Comparison of ENCODE assay signal across 8 cellular contexts in the genomic region with DNA sequence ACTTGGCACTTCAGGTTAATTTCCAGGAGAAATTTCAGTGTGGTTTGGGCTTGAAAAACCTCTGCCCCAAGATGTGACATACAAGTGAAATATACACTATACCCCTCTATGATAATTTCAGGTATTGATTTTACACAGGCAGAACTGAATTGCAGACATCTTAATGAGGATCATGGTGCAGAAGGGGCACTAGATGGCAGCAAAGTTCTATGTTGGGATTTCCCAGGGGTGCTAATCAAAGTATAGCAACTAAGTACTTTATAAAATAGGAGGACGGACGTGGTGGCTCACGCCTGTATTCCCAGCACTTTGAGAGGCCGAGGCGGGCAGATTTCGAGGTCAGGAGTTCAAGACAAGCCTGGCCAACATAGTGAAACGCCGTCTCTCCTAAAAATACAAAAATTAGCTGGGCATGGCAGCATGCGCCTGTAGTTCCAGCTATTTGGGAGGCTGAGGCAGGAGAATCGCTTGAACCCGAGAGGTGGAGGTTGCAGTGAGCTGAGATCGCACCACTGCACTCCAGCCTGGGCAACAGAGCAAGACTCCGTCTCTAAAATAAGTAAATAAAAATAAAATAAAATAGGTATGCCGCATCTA.
DNase-seq lines count a peak whose midpoint lies in the region; ATAC-seq and TF ChIP-seq lines count a peak whose summit lies in the region.
"Not testable (repeated sequence)": the region's sequence is repeated elsewhere in the genome, so short reads cannot be mapped to it uniquely, and the experiment has no call there.

No MANE protein-coding gene starts in this region.

- H3K9ac ChIP-seq in SK-N-MC (ENCODE audit: insufficient read length): not testable (repeated sequence)

- not testable (repeated sequence) for TF ChIP-seq POLR2A in ovary (IDR thresholded peaks at IDR 0.05); vagina (IDR thresholded peaks at IDR 0.05)

- H3K36me3 ChIP-seq in SK-N-MC (ENCODE audit: insufficient read depth, low read length); ovary; vagina: not testable (repeated sequence)

- H3K27me3 ChIP-seq in ovary, vagina: not testable (repeated sequence)

- H3K9me3 ChIP-seq in SK-N-MC (ENCODE audit: low read depth, low read length); ovary; vagina: not testable (repeated sequence)

- in situ Hi-C loops in GM13976 (cut with MboI; ENCODE audit: low sequenced_read_pairs, unreplicated experiment): loop anchor here (10.0 to 25.0 kb wide), 3 partner anchors 133 to 823 kb away; no protein-coding TSS in a partner anchor

- H3K4me1 ChIP-seq in ovary (ENCODE audit: insufficient read depth); vagina: not testable (repeated sequence)

- DNase-seq in GM13976 (ENCODE audit: low spot score) (peak; percentile 58), NCI-H1092 (lab: John Stamatoyannopoulos, UW) (peak; percentile 67), SK-N-MC (ENCODE audit: low read depth, low spot score) (peak; percentile 47), foreskin melanocyte (peak; percentile 59), ovary (peak in 1 of 5 donors; percentile 23)
- peak; percentile 48 for DNase-seq in activated gamma-delta T cell treated with anti-CD3 and anti-CD28 coated beads, Interleukin-2, amount 50 U/mL, for 16 hours (ENCODE audit: low read depth)
- DNase-seq in vagina (ENCODE audit: extremely low spot score in 2 of 2): not testable (repeated sequence)

- H3K27ac ChIP-seq in SK-N-MC, ovary, vagina: not testable (repeated sequence)

- peak; percentile 86 for ATAC-seq in HG02642 (IDR thresholded peaks at IDR 0.05; ENCODE audit: poor library complexity, unreplicated experiment)

- TF ChIP-seq CTCF in GM13976 (IDR thresholded peaks at IDR 0.05; ENCODE audit: borderline replicate concordance, control extremely low read depth, extremely low read depth, insufficient read depth, missing control alignments): peak; percentile 54
- peak in 2 of 3 donors; percentile 24 to 32 for TF ChIP-seq CTCF in ovary (IDR thresholded peaks at IDR 0.05)
- TF ChIP-seq CTCF in vagina (IDR thresholded peaks at IDR 0.05): peak; percentile 29 to 62 (median 52)

- intact Hi-C loops in ovary (cut with DNase I): loop anchor here in 1 of 4 donors (5.0 kb wide), 1 partner anchor 801 kb away; no protein-coding TSS in a partner anchor
- intact Hi-C loops in vagina (cut with DNase I): not testable (repeated sequence)

- TF ChIP-seq EP300 in ovary (IDR thresholded peaks at IDR 0.05): not testable (repeated sequence)

- not testable (repeated sequence) for H3K4me3 ChIP-seq in SK-N-MC, ovary, vagina

- WGBS in ovary, 3 donors: 50 to 59% (median 53%) methylated on average over 14 of the region's 14 CpGs
